Comparison of ENCODE assay signal across 1 cellular context in genomic region chr15:74783808-74784175, GRCh38.
TF ChIP-seq lines count a peak whose summit lies in the region.

No MANE protein-coding gene starts in this region.

TF ChIP-seq in GM12878, 131 proteins besides CTCF, POLR2A, EP300 and RAD21:
- TF ChIP-seq SIX5 (IDR thresholded peaks at IDR 0.05; ENCODE audit: low read depth, low read length, severe bottlenecking), result no peak
- peak; percentile 7 for TF ChIP-seq IKZF1 (conservative IDR thresholded peaks at IDR 0.05)
- no peak for TF ChIP-seq ZBTB33 (IDR thresholded peaks at IDR 0.05)
- TF ChIP-seq POLR2AphosphoS5 (IDR thresholded peaks at IDR 0.05; ENCODE audit: low read length), result peak; percentile 10; the same call in 1 of the 2 replicates
- TF ChIP-seq ZSCAN29 (IDR thresholded peaks at IDR 0.05), result no peak
- TF ChIP-seq USF1 (IDR thresholded peaks at IDR 0.05; ENCODE audit: borderline replicate concordance, extremely low read length, insufficient read depth, low read depth, low read length), result no peak
- TF ChIP-seq, protein P1, sequence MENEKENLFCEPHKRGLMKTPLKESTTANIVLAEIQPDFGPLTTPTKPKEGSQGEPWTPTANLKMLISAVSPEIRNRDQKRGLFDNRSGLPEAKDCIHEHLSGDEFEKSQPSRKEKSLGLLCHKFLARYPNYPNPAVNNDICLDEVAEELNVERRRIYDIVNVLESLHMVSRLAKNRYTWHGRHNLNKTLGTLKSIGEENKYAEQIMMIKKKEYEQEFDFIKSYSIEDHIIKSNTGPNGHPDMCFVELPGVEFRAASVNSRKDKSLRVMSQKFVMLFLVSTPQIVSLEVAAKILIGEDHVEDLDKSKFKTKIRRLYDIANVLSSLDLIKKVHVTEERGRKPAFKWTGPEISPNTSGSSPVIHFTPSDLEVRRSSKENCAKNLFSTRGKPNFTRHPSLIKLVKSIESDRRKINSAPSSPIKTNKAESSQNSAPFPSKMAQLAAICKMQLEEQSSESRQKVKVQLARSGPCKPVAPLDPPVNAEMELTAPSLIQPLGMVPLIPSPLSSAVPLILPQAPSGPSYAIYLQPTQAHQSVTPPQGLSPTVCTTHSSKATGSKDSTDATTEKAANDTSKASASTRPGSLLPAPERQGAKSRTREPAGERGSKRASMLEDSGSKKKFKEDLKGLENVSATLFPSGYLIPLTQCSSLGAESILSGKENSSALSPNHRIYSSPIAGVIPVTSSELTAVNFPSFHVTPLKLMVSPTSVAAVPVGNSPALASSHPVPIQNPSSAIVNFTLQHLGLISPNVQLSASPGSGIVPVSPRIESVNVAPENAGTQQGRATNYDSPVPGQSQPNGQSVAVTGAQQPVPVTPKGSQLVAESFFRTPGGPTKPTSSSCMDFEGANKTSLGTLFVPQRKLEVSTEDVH (IDR thresholded peaks at IDR 0.05; ENCODE audit: low read depth, partially characterized antibody), result no peak
- no peak for TF ChIP-seq REST (IDR thresholded peaks at IDR 0.05; ENCODE audit: low read depth, low read length)
- no peak for TF ChIP-seq ZNF217 (IDR thresholded peaks at IDR 0.05)
- TF ChIP-seq, protein P2, sequence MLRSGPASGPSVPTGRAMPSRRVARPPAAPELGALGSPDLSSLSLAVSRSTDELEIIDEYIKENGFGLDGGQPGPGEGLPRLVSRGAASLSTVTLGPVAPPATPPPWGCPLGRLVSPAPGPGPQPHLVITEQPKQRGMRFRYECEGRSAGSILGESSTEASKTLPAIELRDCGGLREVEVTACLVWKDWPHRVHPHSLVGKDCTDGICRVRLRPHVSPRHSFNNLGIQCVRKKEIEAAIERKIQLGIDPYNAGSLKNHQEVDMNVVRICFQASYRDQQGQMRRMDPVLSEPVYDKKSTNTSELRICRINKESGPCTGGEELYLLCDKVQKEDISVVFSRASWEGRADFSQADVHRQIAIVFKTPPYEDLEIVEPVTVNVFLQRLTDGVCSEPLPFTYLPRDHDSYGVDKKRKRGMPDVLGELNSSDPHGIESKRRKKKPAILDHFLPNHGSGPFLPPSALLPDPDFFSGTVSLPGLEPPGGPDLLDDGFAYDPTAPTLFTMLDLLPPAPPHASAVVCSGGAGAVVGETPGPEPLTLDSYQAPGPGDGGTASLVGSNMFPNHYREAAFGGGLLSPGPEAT (IDR thresholded peaks at IDR 0.05; ENCODE audit: low read depth), result 0 out of 2 replicates have a peak, but pooled peaks have one; percentile 9
- TF ChIP-seq MTA2 (IDR thresholded peaks at IDR 0.05; ENCODE audit: low read depth), result no peak
- TF ChIP-seq CBX5 (IDR thresholded peaks at IDR 0.05; ENCODE audit: low read depth), result no peak
